8 cellular contexts compared by ENCODE assay signal in genomic region chr17:59786536-59787319, GRCh38.
DNase-seq lines count a peak whose midpoint lies in the region; ATAC-seq and TF ChIP-seq lines count a peak whose summit lies in the region.

No MANE protein-coding gene starts in this region.

- H3K27ac Mint-ChIP-seq in activated CD8-positive, alpha-beta memory T cell treated with anti-CD3 and anti-CD28 coated beads, Interleukin-2, amount 10 ng/mL, durations not matched to agents 7 days and 5 days = peak overlapping the region; percentile 93
- peak overlapping the region; percentile 90 to 98 (median 96) for H3K27ac Mint-ChIP-seq in naive thymus-derived CD4-positive, alpha-beta T cell
- H3K27ac Mint-ChIP-seq in stimulated activated naive CD8-positive, alpha-beta T cell treated with anti-CD3 and anti-CD28 coated beads, Interleukin-15, Interleukin-2, amounts not matched to agents 100 ng/mL and 50 ng/mL, for 24 hours = peak overlapping the region; percentile 100

- H3K4me1 Mint-ChIP-seq in activated CD8-positive, alpha-beta memory T cell treated with anti-CD3 and anti-CD28 coated beads, Interleukin-2, amount 10 ng/mL, durations not matched to agents 7 days and 5 days = peaks cover 64% of the 10 kb centered on the region
- H3K4me1 Mint-ChIP-seq in naive thymus-derived CD4-positive, alpha-beta T cell = peaks cover 21 to 62% (median 51%) of the 10 kb centered on the region in 7 donors
- H3K4me1 Mint-ChIP-seq in stimulated activated naive CD8-positive, alpha-beta T cell treated with anti-CD3 and anti-CD28 coated beads, Interleukin-15, Interleukin-2, amounts not matched to agents 100 ng/mL and 50 ng/mL, for 24 hours (ENCODE audit: low read depth) = peaks cover 79% of the 10 kb centered on the region

- no peak for TF ChIP-seq CTCF in AG09309 (IDR thresholded peaks at IDR 0.05; ENCODE audit: control insufficient read depth, insufficient read depth, low read depth, low read length, missing control alignments)

- ATAC-seq in GM18867 (IDR thresholded peaks at IDR 0.05; ENCODE audit: unreplicated experiment) = peak; percentile 84
- peak; percentile 78 for ATAC-seq in HG03066 (IDR thresholded peaks at IDR 0.05; ENCODE audit: low read depth, unreplicated experiment)
- peak; percentile 83 for ATAC-seq in activated CD8-positive, alpha-beta memory T cell treated with anti-CD3 and anti-CD28 coated beads, Interleukin-2, amount 10 ng/mL, durations not matched to agents 7 days and 5 days
- ATAC-seq in naive thymus-derived CD4-positive, alpha-beta T cell = peak; percentile 95

- H3K4me3 Mint-ChIP-seq in activated CD8-positive, alpha-beta memory T cell treated with anti-CD3 and anti-CD28 coated beads, Interleukin-2, amount 10 ng/mL, durations not matched to agents 7 days and 5 days = peak overlapping the region; percentile 73
- peak overlapping the region; percentile 68 to 89 (median 82) for H3K4me3 Mint-ChIP-seq in naive thymus-derived CD4-positive, alpha-beta T cell
- H3K4me3 Mint-ChIP-seq in stimulated activated naive CD8-positive, alpha-beta T cell treated with anti-CD3 and anti-CD28 coated beads, Interleukin-15, Interleukin-2, amounts not matched to agents 100 ng/mL and 50 ng/mL, for 24 hours = peak overlapping the region; percentile 77

- H3K4me1 ChIP-seq in naive thymus-derived CD4-positive, alpha-beta T cell (ENCODE audit: control insufficient read depth in 2 of 2, insufficient read depth in 2 of 2, low read length in 2 of 2) = peaks cover 39% of the 10 kb centered on the region in 2 donors

- no peaks in the 10 kb centered on the region for H3K27me3 ChIP-seq in naive thymus-derived CD4-positive, alpha-beta T cell (ENCODE audit: control insufficient read depth in 2 of 2, insufficient read depth in 2 of 2, low read length in 2 of 2)

- H3K9me3 Mint-ChIP-seq in activated CD8-positive, alpha-beta memory T cell treated with anti-CD3 and anti-CD28 coated beads, Interleukin-2, amount 10 ng/mL, durations not matched to agents 7 days and 5 days (ENCODE audit: low read depth) = no peaks in the 10 kb centered on the region
- H3K9me3 Mint-ChIP-seq in naive thymus-derived CD4-positive, alpha-beta T cell = peaks cover 0 to 2% (median 0%) of the 10 kb centered on the region in 11 donors
- no peaks in the 10 kb centered on the region for H3K9me3 Mint-ChIP-seq in stimulated activated naive CD8-positive, alpha-beta T cell treated with anti-CD3 and anti-CD28 coated beads, Interleukin-15, Interleukin-2, amounts not matched to agents 100 ng/mL and 50 ng/mL, for 24 hours

- intact Hi-C loops in naive thymus-derived CD4-positive, alpha-beta T cell (cut with micrococcal nuclease) = loop anchor here (1.0 to 2.0 kb wide), 9 partner anchors 24 to 107 kb away; partner anchors contain the start of genes PTRH2 (in 1 of the 2), RPS6KB1 (in 1 of the 2) and VMP1 (in 1 of the 2)

- DNase-seq in AG09309 (ENCODE audit: low read depth) (peak; percentile 100), epidermal melanocyte (ENCODE audit: insufficient read length, low spot score) (peak; percentile 66)
- DNase-seq in NK-92 treated with Interleukin-12 subunit alpha and Interleukin-12 subunit beta, amount 100 ng/mL, for 24 hours (lab: John Stamatoyannopoulos, UW) = peak; percentile 76
- peak; percentile 96 for DNase-seq in activated CD8-positive, alpha-beta memory T cell treated with anti-CD3 and anti-CD28 coated beads, Interleukin-2, amount 10 ng/mL, durations not matched to agents 7 days and 5 days
- DNase-seq in naive thymus-derived CD4-positive, alpha-beta T cell = peak in 8 of 9 donors; percentile 71 to 92 (median 86)

- no peaks in the 10 kb centered on the region for H3K36me3 ChIP-seq in naive thymus-derived CD4-positive, alpha-beta T cell (ENCODE audit: control insufficient read depth in 2 of 3, insufficient read depth in 3 of 3, low read length in 3 of 3)

- no peaks in the 10 kb centered on the region for H3K9me3 ChIP-seq in naive thymus-derived CD4-positive, alpha-beta T cell (ENCODE audit: control insufficient read depth in 2 of 3, low read length in 3 of 3)

- H3K36me3 Mint-ChIP-seq in activated CD8-positive, alpha-beta memory T cell treated with anti-CD3 and anti-CD28 coated beads, Interleukin-2, amount 10 ng/mL, durations not matched to agents 7 days and 5 days = peaks cover 25% of the 10 kb centered on the region
- H3K36me3 Mint-ChIP-seq in naive thymus-derived CD4-positive, alpha-beta T cell = peaks cover 1 to 13% (median 5%) of the 10 kb centered on the region in 5 donors
- peaks cover 40% of the 10 kb centered on the region for H3K36me3 Mint-ChIP-seq in stimulated activated naive CD8-positive, alpha-beta T cell treated with anti-CD3 and anti-CD28 coated beads, Interleukin-15, Interleukin-2, amounts not matched to agents 100 ng/mL and 50 ng/mL, for 24 hours (ENCODE audit: low read depth)

- no peaks in the 10 kb centered on the region for H3K27me3 Mint-ChIP-seq in activated CD8-positive, alpha-beta memory T cell treated with anti-CD3 and anti-CD28 coated beads, Interleukin-2, amount 10 ng/mL, durations not matched to agents 7 days and 5 days
- peaks cover 0 to 3% (median 0%) of the 10 kb centered on the region in 5 donors for H3K27me3 Mint-ChIP-seq in naive thymus-derived CD4-positive, alpha-beta T cell
- H3K27me3 Mint-ChIP-seq in stimulated activated naive CD8-positive, alpha-beta T cell treated with anti-CD3 and anti-CD28 coated beads, Interleukin-15, Interleukin-2, amounts not matched to agents 100 ng/mL and 50 ng/mL, for 24 hours = no peaks in the 10 kb centered on the region

- CTCF ChIA-PET in activated CD8-positive, alpha-beta memory T cell treated with anti-CD3 and anti-CD28 coated beads, Interleukin-2, amount 10 ng/mL, durations not matched to agents 7 days and 5 days (lab: Charles Lee) = interaction anchor here (0.6 to 7.6 kb wide), 9 partner anchors 13 to 68 kb away, joined by 3 to 90 read pairs (median 12); no protein-coding TSS in a partner anchor
- CTCF ChIA-PET in naive thymus-derived CD4-positive, alpha-beta T cell (lab: Charles Lee) = interaction anchor here (1.4 kb wide), 2 partner anchors 13 to 33 kb away, joined by 3 to 7 read pairs; no protein-coding TSS in a partner anchor

- H3K4me3 ChIP-seq in AG09309 (ENCODE audit: control insufficient read depth, low read depth, low read length) = no peak overlapping the region
- peak overlapping the region; percentile 29 for H3K4me3 ChIP-seq in naive thymus-derived CD4-positive, alpha-beta T cell (ENCODE audit: low read length)

- H3K27ac ChIP-seq in naive thymus-derived CD4-positive, alpha-beta T cell (ENCODE audit: low read depth, low read length) = peak overlapping the region; percentile 84

- POLR2A ChIA-PET in naive thymus-derived CD4-positive, alpha-beta T cell (lab: Charles Lee) = interaction anchor here (0.7 to 1.7 kb wide), 6 partner anchors 17 to 108 kb away, joined by 3 to 7 read pairs (median 4); partner anchors contain the start of genes PTRH2, RPS6KB1, TUBD1 and VMP1
